In genomic region chr2:73254343-73255006, GRCh38 we compare ENCODE assay signal across 1 cellular context.
TF ChIP-seq lines count a peak whose summit lies in the region.

No MANE protein-coding gene starts in this region.

TF ChIP-seq in endothelial cell of umbilical vein, 7 proteins besides CTCF, POLR2A, EP300 and RAD21:
- TF ChIP-seq MYC (IDR thresholded peaks at IDR 0.05; ENCODE audit: low read depth, low read length), result no peak
- TF ChIP-seq POLR2AphosphoS5 (IDR thresholded peaks at IDR 0.05; ENCODE audit: insufficient read depth, low read depth, low read length), result peak; percentile 14
TF ChIP-seq in endothelial cell of umbilical vein: peak in this region for 1.
